In the genomic region with DNA sequence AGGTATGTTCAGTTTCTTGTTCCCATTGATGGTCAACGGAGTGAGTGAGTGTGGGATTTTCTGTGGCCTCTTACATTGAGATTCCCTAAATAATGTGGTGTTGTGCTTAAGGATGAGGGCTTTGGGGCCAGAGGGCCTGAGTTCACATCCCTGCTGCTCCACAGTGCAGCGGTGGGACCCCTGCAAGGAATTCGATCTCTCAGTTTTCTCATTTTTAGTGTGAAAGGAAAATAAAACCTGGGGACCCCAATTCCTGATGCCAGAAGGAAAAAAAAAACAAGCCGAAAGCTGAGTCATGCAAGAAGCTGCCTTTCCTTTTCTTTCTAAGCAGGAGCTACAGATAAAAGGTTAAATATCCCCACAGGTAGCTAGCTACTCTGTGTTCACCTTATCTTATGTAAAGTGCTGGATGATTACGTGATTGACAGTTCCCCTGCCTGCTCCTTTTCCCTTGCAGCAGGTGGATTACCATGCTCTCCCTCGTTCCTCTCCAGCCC, we compare ENCODE assay signal across 10 cellular contexts.
A peak's percentile ranks its signal among the peaks of the same experiment; 100 is the strongest.
DNase-seq lines count a peak whose midpoint lies in the region; ATAC-seq and TF ChIP-seq lines count a peak whose summit lies in the region.
"Had no signal": no experiment of that assay in that cellular context is flagged by ENCODE, and none has a peak within 500 bp of the region (broad histone marks: within the 10 kb centered on the region; RNA-seq: fewer than 3 reads in every experiment).

No MANE protein-coding gene starts in this region.

- H3K27me3 Mint-ChIP-seq in CD14-positive monocyte (ENCODE audit: low read depth in 3 of 3) (no peaks in the 10 kb centered on the region), IgD-negative memory B cell (no peaks in the 10 kb centered on the region), osteocyte (ENCODE audit: unreplicated experiment) (no peaks in the 10 kb centered on the region)

- intact Hi-C loops in CD14-positive monocyte (cut with micrococcal nuclease) (no loop called here), colonic mucosa (cut with DNase I) (no loop called here), adrenal gland (cut with DNase I) (no loop called here)

- WGBS in adrenal gland, 4 donors, result 49 to 63% (median 56%) methylated on average over 6 of the region's 6 CpGs

- H3K36me3 Mint-ChIP-seq in CD14-positive monocyte (no peaks in the 10 kb centered on the region), IgD-negative memory B cell (peaks cover 2% of the 10 kb centered on the region), osteocyte (ENCODE audit: unreplicated experiment) (no peaks in the 10 kb centered on the region)

- no peak for DNase-seq in CD14-positive monocyte (ENCODE audit: low spot score)
- DNase-seq in colonic mucosa, result no peak
- DNase-seq in osteocyte (ENCODE audit: extremely low spot score, unreplicated experiment), result no peak
- DNase-seq in NCI-H1092 (lab: John Stamatoyannopoulos, UW), result no peak
- DNase-seq in adrenal gland, result no peak
- no peak for DNase-seq in DMS53 (lab: John Stamatoyannopoulos, UW)
- DNase-seq: GDM1, Peyer's patch had no signal

- no peak overlapping the region for H3K4me3 ChIP-seq in colonic mucosa
- H3K4me3 ChIP-seq in adrenal gland, result peak overlapping the region in 2 of 4 donors; percentile 20 to 44

- H3K36me3 ChIP-seq in colonic mucosa, result no peaks in the 10 kb centered on the region
- H3K36me3 ChIP-seq in adrenal gland (replicated peaks in 1 of 2), result no peaks in the 10 kb centered on the region

- no peaks in the 10 kb centered on the region for H3K27me3 ChIP-seq in colonic mucosa
- no peaks in the 10 kb centered on the region for H3K27me3 ChIP-seq in adrenal gland
- H3K27me3 ChIP-seq: Peyer's patch had no signal

- H3K4me1 ChIP-seq in colonic mucosa (no peaks in the 10 kb centered on the region), adrenal gland (replicated peaks in 1 of 2) (peaks cover 7 to 12% of the 10 kb centered on the region in 2 donors)

- ATAC-seq in HG03342 (IDR thresholded peaks at IDR 0.05; ENCODE audit: unreplicated experiment), result no peak

- TF ChIP-seq POLR2A in adrenal gland (IDR thresholded peaks at IDR 0.05), result no peak

- H3K9me3 Mint-ChIP-seq in CD14-positive monocyte (peaks cover 0 to 3% (median 0%) of the 10 kb centered on the region in 7 donors), IgD-negative memory B cell (no peaks in the 10 kb centered on the region), osteocyte (ENCODE audit: unreplicated experiment) (no peaks in the 10 kb centered on the region)

- peak overlapping the region in 4 of 7 donors; percentile 57 to 78 (median 70) for H3K27ac Mint-ChIP-seq in CD14-positive monocyte
- peak overlapping the region in 1 of 3 donors; percentile 54 for H3K27ac Mint-ChIP-seq in IgD-negative memory B cell
- peak overlapping the region; percentile 97 for H3K27ac Mint-ChIP-seq in osteocyte (ENCODE audit: unreplicated experiment)

- H3K27ac ChIP-seq in colonic mucosa, result peak overlapping the region; percentile 20
- H3K27ac ChIP-seq in adrenal gland, result peak overlapping the region in 2 of 5 donors; percentile 9 to 28

- no peak overlapping the region for H3K9ac ChIP-seq in colonic mucosa (ENCODE audit: low read depth in 2 of 2, low read length in 2 of 2)

- H3K9me3 ChIP-seq in colonic mucosa (no peaks in the 10 kb centered on the region), adrenal gland (replicated peaks in 1 of 3) (no peaks in the 10 kb centered on the region)
- H3K9me3 ChIP-seq: Peyer's patch had no signal

- H3K4me1 Mint-ChIP-seq in CD14-positive monocyte (peaks cover 17% of the 10 kb centered on the region), IgD-negative memory B cell (peaks cover 7 to 19% (median 13%) of the 10 kb centered on the region in 3 donors), osteocyte (ENCODE audit: unreplicated experiment) (peaks cover 32% of the 10 kb centered on the region)

- TF ChIP-seq CTCF in CD14-positive monocyte (IDR thresholded peaks at IDR 0.05) (no peak), colonic mucosa (IDR thresholded peaks at IDR 0.05) (no peak), osteocyte (IDR thresholded peaks at IDR 0.05) (no peak), adrenal gland (IDR thresholded peaks at IDR 0.05) (no peak)

- peak overlapping the region; percentile 21 to 80 for H3K4me3 Mint-ChIP-seq in CD14-positive monocyte
- peak overlapping the region; percentile 11 to 88 (median 48) for H3K4me3 Mint-ChIP-seq in IgD-negative memory B cell
- H3K4me3 Mint-ChIP-seq in osteocyte (ENCODE audit: unreplicated experiment), result peak overlapping the region; percentile 72
